ENCODE assay signal across 17 cellular contexts in genomic region chr12:12784116-12784515, GRCh38. TPM values are rescaled to one million over a fixed set of nuclear protein-coding genes. Genes with fewer than 3 reads are reported as not detected.
DNase-seq lines count a peak whose midpoint lies in the region; ATAC-seq and TF ChIP-seq lines count a peak whose summit lies in the region.
"Had no signal": no experiment of that assay in that cellular context is flagged by ENCODE, and none has a peak within 500 bp of the region (broad histone marks: within the 10 kb centered on the region; RNA-seq: fewer than 3 reads in every experiment).

No MANE protein-coding gene starts in this region.

- H3K9me3 Mint-ChIP-seq in osteocyte (ENCODE audit: unreplicated experiment) (no peaks in the 10 kb centered on the region), endothelial cell (ENCODE audit: unreplicated experiment) (no peaks in the 10 kb centered on the region)
- H3K9me3 Mint-ChIP-seq: activated CD8-positive, alpha-beta T cell treated with anti-CD3 and anti-CD28 coated beads for 36 hours had no signal

- H3F3A ChIP-seq in GM23248 (ENCODE audit: insufficient read depth) = peaks cover 23% of the 10 kb centered on the region

- H3K4me3 ChIP-seq in body of pancreas (no peak overlapping the region), esophagus muscularis mucosa (no peak overlapping the region), tibial nerve (no peak overlapping the region), GM23248 (no peak overlapping the region)
- H3K4me3 ChIP-seq: cardiac muscle cell, lung, right lobe of liver had no signal

- no peak for TF ChIP-seq POLR2A in body of pancreas (IDR thresholded peaks at IDR 0.05)
- TF ChIP-seq POLR2A in esophagus muscularis mucosa (IDR thresholded peaks at IDR 0.05; ENCODE audit: low read depth) = no peak
- TF ChIP-seq POLR2A in tibial nerve (IDR thresholded peaks at IDR 0.05) = no peak

- no peak overlapping the region for H3K4me3 Mint-ChIP-seq in osteocyte (ENCODE audit: unreplicated experiment)
- H3K4me3 Mint-ChIP-seq in endothelial cell (ENCODE audit: unreplicated experiment) = no peak overlapping the region
- H3K4me3 Mint-ChIP-seq: activated CD8-positive, alpha-beta T cell treated with anti-CD3 and anti-CD28 coated beads for 36 hours had no signal

- WGBS in body of pancreas, 2 donors = 89 to 100% methylated on average over 2 of the region's 2 CpGs
- WGBS in esophagus muscularis mucosa = 100% methylated on average over 2 of the region's 2 CpGs
- WGBS in tibial nerve, 2 donors = 90 to 96% methylated on average over 2 of the region's 2 CpGs
- WGBS in GM23248 (ENCODE audit: low coverage in 1 of 2, low lambda C conversion rate in 2 of 2, missing lambda C conversion rate in 2 of 2), 2 experiments = 100% methylated on average over 2 of the region's 2 CpGs

- no peaks in the 10 kb centered on the region for H3K9me3 ChIP-seq in body of pancreas
- no peaks in the 10 kb centered on the region for H3K9me3 ChIP-seq in esophagus muscularis mucosa
- no peaks in the 10 kb centered on the region for H3K9me3 ChIP-seq in tibial nerve
- H3K9me3 ChIP-seq in GM23248 (ENCODE audit: low read depth) = no peaks in the 10 kb centered on the region
- H3K9me3 ChIP-seq: right lobe of liver had no signal

- in situ Hi-C loops in GM23248 (cut with MboI) = no loop called here

- no peak overlapping the region for H3K4me2 ChIP-seq in GM23248 (ENCODE audit: unreplicated experiment)

- H3K27me3 Mint-ChIP-seq in osteocyte (ENCODE audit: unreplicated experiment) = no peaks in the 10 kb centered on the region
- H3K27me3 Mint-ChIP-seq in endothelial cell (ENCODE audit: unreplicated experiment) = peaks cover 3% of the 10 kb centered on the region
- H3K27me3 Mint-ChIP-seq: activated CD8-positive, alpha-beta T cell treated with anti-CD3 and anti-CD28 coated beads for 36 hours had no signal

- H2AFZ ChIP-seq in GM23248 = no peak overlapping the region

- peaks cover 51% of the 10 kb centered on the region for H3K4me1 Mint-ChIP-seq in osteocyte (ENCODE audit: unreplicated experiment)
- H3K4me1 Mint-ChIP-seq in endothelial cell (ENCODE audit: unreplicated experiment) = peaks cover 20% of the 10 kb centered on the region

- no peaks in the 10 kb centered on the region for H3K36me3 Mint-ChIP-seq in osteocyte (ENCODE audit: unreplicated experiment)
- H3K36me3 Mint-ChIP-seq in endothelial cell (ENCODE audit: low read depth, unreplicated experiment) = no peaks in the 10 kb centered on the region

- TF ChIP-seq EP300 in esophagus muscularis mucosa (IDR thresholded peaks at IDR 0.05) = no peak
- TF ChIP-seq EP300 in tibial nerve (IDR thresholded peaks at IDR 0.05) = no peak

- no peaks in the 10 kb centered on the region for H3K9me2 ChIP-seq in GM23248 (ENCODE audit: insufficient read depth)

- H3K27ac ChIP-seq in body of pancreas (peak overlapping the region; percentile 20 to 63 (median 32)), esophagus muscularis mucosa (replicated peaks in 1 of 4) (peak overlapping the region; percentile 67 to 85 (median 72)), tibial nerve (peak overlapping the region in 3 of 4 donors; percentile 33 to 84 (median 72)), GM23248 (no peak overlapping the region)
- H3K27ac ChIP-seq: cardiac muscle cell, foreskin keratinocyte had no signal

- ATAC-seq in body of pancreas = no peak
- ATAC-seq: activated CD8-positive, alpha-beta T cell treated with anti-CD3 and anti-CD28 coated beads for 36 hours; foreskin keratinocyte; right lobe of liver had no signal

- TF ChIP-seq CTCF in body of pancreas (IDR thresholded peaks at IDR 0.05) = no peak
- no peak for TF ChIP-seq CTCF in esophagus muscularis mucosa (IDR thresholded peaks at IDR 0.05)
- no peak for TF ChIP-seq CTCF in osteocyte (IDR thresholded peaks at IDR 0.05)
- TF ChIP-seq CTCF in tibial nerve (IDR thresholded peaks at IDR 0.05) = no peak
- no peak for TF ChIP-seq CTCF in endothelial cell (IDR thresholded peaks at IDR 0.05; ENCODE audit: unreplicated experiment)

- H3K27me3 ChIP-seq in body of pancreas = no peaks in the 10 kb centered on the region
- H3K27me3 ChIP-seq in esophagus muscularis mucosa = no peaks in the 10 kb centered on the region
- no peaks in the 10 kb centered on the region for H3K27me3 ChIP-seq in tibial nerve
- H3K27me3 ChIP-seq in GM23248 (replicated peaks; ENCODE audit: insufficient read depth) = no peaks in the 10 kb centered on the region
- H3K27me3 ChIP-seq: cardiac muscle cell, foreskin keratinocyte, right lobe of liver had no signal

- H3K36me3 ChIP-seq in body of pancreas (replicated peaks in 1 of 2; ENCODE audit: insufficient read depth in 1 of 2, low read depth in 2 of 2) (no peaks in the 10 kb centered on the region), esophagus muscularis mucosa (peaks cover 0 to 9% (median 0%) of the 10 kb centered on the region in 4 donors), tibial nerve (no peaks in the 10 kb centered on the region), GM23248 (ENCODE audit: low read depth) (no peaks in the 10 kb centered on the region)
- H3K36me3 ChIP-seq: cardiac muscle cell, right lobe of liver had no signal

- intact Hi-C loops in body of pancreas (cut with DNase I) (no loop called here), esophagus muscularis mucosa (cut with DNase I) (no loop called here)

- no peaks in the 10 kb centered on the region for H4K20me1 ChIP-seq in GM23248 (ENCODE audit: insufficient read depth)

- H3K79me2 ChIP-seq in GM23248 (ENCODE audit: insufficient read depth) = no peaks in the 10 kb centered on the region

- H3K4me1 ChIP-seq in body of pancreas (peaks cover 29% of the 10 kb centered on the region), esophagus muscularis mucosa (peaks cover 25 to 44% (median 39%) of the 10 kb centered on the region in 4 donors), tibial nerve (peaks cover 0 to 38% (median 2%) of the 10 kb centered on the region in 4 donors), GM23248 (ENCODE audit: insufficient read depth) (peaks cover 28% of the 10 kb centered on the region)

- no peak overlapping the region for H3K9ac ChIP-seq in GM23248

- no peak for DNase-seq in body of pancreas
- DNase-seq in esophagus muscularis mucosa (ENCODE audit: extremely low spot score) = no peak
- no peak for DNase-seq in osteocyte (ENCODE audit: extremely low spot score, unreplicated experiment)
- no peak for DNase-seq in tibial nerve (ENCODE audit: low spot score in 2 of 2)
- no peak for DNase-seq in GM23248
- DNase-seq in endothelial cell (ENCODE audit: low spot score) = no peak
- DNase-seq in activated CD4-positive, alpha-beta T cell treated with anti-CD3 and anti-CD28 coated beads, Interleukin-2, amount 50 U/mL, for 4 hours = no peak
- DNase-seq: activated CD8-positive, alpha-beta T cell treated with anti-CD3 and anti-CD28 coated beads for 36 hours; foreskin keratinocyte; hypothalamus; Karpas-422; NCI-H1048; NCI-H1930; NCI-H748 treated with DMSO at 0.1 percent for 48 hours; right lobe of liver had no signal

- H3K27ac Mint-ChIP-seq in osteocyte (ENCODE audit: unreplicated experiment) (peak overlapping the region; percentile 99), endothelial cell (ENCODE audit: unreplicated experiment) (no peak overlapping the region)
- H3K27ac Mint-ChIP-seq: activated CD8-positive, alpha-beta T cell treated with anti-CD3 and anti-CD28 coated beads for 36 hours had no signal

RNA-seq across cellular contexts. Expression of gene APOLD1, which starts 1.3 kb away (rescaled TPM):
- total RNA-seq in body of pancreas (10 to 100 TPM; 10.1 to 23.4 TPM), esophagus muscularis mucosa (10 to 100 TPM; 13.3 to 49.4 (median 37.1) TPM), osteocyte (10.5 and 11.1 TPM in 2 replicates), tibial nerve (100 to 1,000 TPM in 1 of 4 donors, 10 to 100 TPM in 3; 43.7 to 138 (median 83.9) TPM), endothelial cell (ENCODE audit: unreplicated experiment) (5.2 TPM)
- 5.2 and 5.4 TPM in 2 replicates for total RNA-seq in GM23248 (2014; rRNA removed; shearing (Covaris generic))
- 3.4 and 3.8 TPM in 2 replicates for polyA plus RNA-seq in GM23248 (2016; fragmentation: Nextera tagmentation; extraction: Ambion mirVana)

RNA-seq across cellular contexts. Expression of gene DDX47, which starts 29.0 kb away (rescaled TPM):
- total RNA-seq in body of pancreas = 10 to 100 TPM; 32.4 to 59.7 TPM
- 10 to 100 TPM; 37.1 to 67.1 (median 53.9) TPM for total RNA-seq in esophagus muscularis mucosa
- 47.3 and 48.0 TPM in 2 replicates for total RNA-seq in osteocyte
- 10 to 100 TPM; 39.4 to 50.0 (median 47.8) TPM for total RNA-seq in tibial nerve
- 124 and 132 TPM in 2 replicates for total RNA-seq in GM23248 (2014; rRNA removed; shearing (Covaris generic))
- polyA plus RNA-seq in GM23248 (2016; fragmentation: Nextera tagmentation; extraction: Ambion mirVana) = 119 and 123 TPM in 2 replicates
- total RNA-seq in endothelial cell (ENCODE audit: unreplicated experiment) = 45.1 TPM
